In the genomic region with DNA sequence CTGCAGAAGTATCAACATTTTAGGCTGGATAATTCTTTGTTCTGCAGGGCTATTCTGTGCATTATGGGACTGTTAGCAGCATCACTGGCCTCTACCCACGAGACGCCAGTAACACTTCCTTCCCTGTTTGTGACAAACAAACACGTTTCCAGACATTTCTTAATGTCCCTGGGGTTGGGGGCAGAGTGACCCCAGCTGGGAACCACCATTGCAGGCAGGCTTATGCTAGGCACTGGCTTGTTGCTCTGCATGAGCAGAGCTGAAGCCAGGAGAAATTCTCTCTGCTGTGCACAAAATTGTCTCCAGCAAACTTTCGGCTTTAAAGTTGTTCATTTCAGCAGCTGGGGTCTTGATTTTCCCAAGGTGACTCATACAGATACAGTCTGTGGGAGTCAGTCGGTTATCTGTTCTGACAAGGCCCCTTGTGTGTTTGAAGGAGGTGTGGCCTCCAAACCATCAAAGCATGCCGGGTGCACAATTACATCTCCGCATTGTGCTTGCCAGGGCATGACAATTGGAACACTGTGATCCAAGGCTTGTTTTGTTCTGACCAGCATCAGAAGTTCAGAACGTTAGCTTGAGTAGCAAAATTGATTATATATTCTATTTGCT, we compare ENCODE assay signal across 1 cellular context.
TF ChIP-seq lines count a peak whose summit lies in the region.

No MANE protein-coding gene starts in this region.

TF ChIP-seq in HepG2, 621 proteins besides CTCF, POLR2A, EP300 and RAD21 (continued from another document):
- TF ChIP-seq, protein P1, sequence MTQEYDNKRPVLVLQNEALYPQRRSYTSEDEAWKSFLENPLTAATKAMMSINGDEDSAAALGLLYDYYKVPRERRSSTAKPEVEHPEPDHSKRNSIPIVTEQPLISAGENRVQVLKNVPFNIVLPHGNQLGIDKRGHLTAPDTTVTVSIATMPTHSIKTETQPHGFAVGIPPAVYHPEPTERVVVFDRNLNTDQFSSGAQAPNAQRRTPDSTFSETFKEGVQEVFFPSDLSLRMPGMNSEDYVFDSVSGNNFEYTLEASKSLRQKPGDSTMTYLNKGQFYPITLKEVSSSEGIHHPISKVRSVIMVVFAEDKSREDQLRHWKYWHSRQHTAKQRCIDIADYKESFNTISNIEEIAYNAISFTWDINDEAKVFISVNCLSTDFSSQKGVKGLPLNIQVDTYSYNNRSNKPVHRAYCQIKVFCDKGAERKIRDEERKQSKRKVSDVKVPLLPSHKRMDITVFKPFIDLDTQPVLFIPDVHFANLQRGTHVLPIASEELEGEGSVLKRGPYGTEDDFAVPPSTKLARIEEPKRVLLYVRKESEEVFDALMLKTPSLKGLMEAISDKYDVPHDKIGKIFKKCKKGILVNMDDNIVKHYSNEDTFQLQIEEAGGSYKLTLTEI (CRISPR knock-in tag; conservative IDR thresholded peaks at IDR 0.05), result no peak
- TF ChIP-seq CSRNP2 (CRISPR knock-in tag; conservative IDR thresholded peaks at IDR 0.05; ENCODE audit: low read depth) (no peak), MED13 (CRISPR knock-in tag; IDR thresholded peaks at IDR 0.05) (no peak), SOX13 (IDR thresholded peaks at IDR 0.05) (no peak), SOX13 (CRISPR knock-in tag; conservative IDR thresholded peaks at IDR 0.05 in 1 of 2, IDR thresholded peaks at IDR 0.05 in 1 of 2) (peak in 1 of 2 experiments; percentile 87; a peak in 2 of 4 replicates), BRCA1 (CRISPR knock-in tag; IDR thresholded peaks at IDR 0.05) (no peak), TCF7 (IDR thresholded peaks at IDR 0.05; ENCODE audit: low read depth) (0 out of 2 replicates have a peak, but pooled peaks have one; percentile 27), SOX5 (CRISPR knock-in tag; IDR thresholded peaks at IDR 0.05; ENCODE audit: borderline replicate concordance) (peak; percentile 55; the same call in 1 of the 2 replicates), NFKBIZ (CRISPR knock-in tag; IDR thresholded peaks at IDR 0.05) (no peak), TCF12 (IDR thresholded peaks at IDR 0.05) (no peak), TCF12 (CRISPR knock-in tag; IDR thresholded peaks at IDR 0.05) (no peak), GATAD1 (CRISPR knock-in tag; IDR thresholded peaks at IDR 0.05) (no peak), ZBTB14 (CRISPR knock-in tag; IDR thresholded peaks at IDR 0.05) (no peak), TBX2 (CRISPR knock-in tag; IDR thresholded peaks at IDR 0.05; ENCODE audit: borderline replicate concordance) (no peak), FOSL2 (CRISPR knock-in tag; IDR thresholded peaks at IDR 0.05) (peak; percentile 75), SIX4 (CRISPR knock-in tag; IDR thresholded peaks at IDR 0.05) (no peak), FOXM1 (CRISPR knock-in tag; IDR thresholded peaks at IDR 0.05) (no peak), IRF2 (CRISPR knock-in tag; IDR thresholded peaks at IDR 0.05) (no peak), ZNF3 (CRISPR knock-in tag; IDR thresholded peaks at IDR 0.05) (0 out of 2 replicates have a peak, but pooled peaks have one; percentile 36), KAT7 (CRISPR knock-in tag; IDR thresholded peaks at IDR 0.05; ENCODE audit: borderline replicate concordance) (no peak), SOX6 (IDR thresholded peaks at IDR 0.05) (no peak), SOX6 (CRISPR knock-in tag; IDR thresholded peaks at IDR 0.05) (peak; percentile 53; the same call in 1 of the 2 replicates)
- TF ChIP-seq, protein P2, sequence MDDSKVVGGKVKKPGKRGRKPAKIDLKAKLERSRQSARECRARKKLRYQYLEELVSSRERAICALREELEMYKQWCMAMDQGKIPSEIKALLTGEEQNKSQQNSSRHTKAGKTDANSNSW (CRISPR knock-in tag; IDR thresholded peaks at IDR 0.05; ENCODE audit: borderline replicate concordance), result no peak
